9 cellular contexts compared by ENCODE assay signal in genomic region chr1:161132410-161133219, GRCh38. TPM values are rescaled to one million over a fixed set of nuclear protein-coding genes. Genes with fewer than 3 reads are reported as not detected.
DNase-seq lines count a peak whose midpoint lies in the region; ATAC-seq, FAIRE-seq and TF ChIP-seq lines count a peak whose summit lies in the region.
"Had no signal": no experiment of that assay in that cellular context is flagged by ENCODE, and none has a peak within 500 bp of the region (broad histone marks: within the 10 kb centered on the region; RNA-seq: fewer than 3 reads in every experiment).

Gene DEDD, minus strand, starts transcription at chr1:161132667. Its CDS starts 8,205 bp downstream, at chr1:161124462.

- H3K4me1 ChIP-seq in spleen: peaks cover 40 to 92% (median 56%) of the 10 kb centered on the region in 6 donors

- DNase-seq in AG08395 (ENCODE audit: low spot score) (peak; percentile 96), NCI-H2227 treated with DMSO at 0.1 percent for 48 hours (lab: John Stamatoyannopoulos, UW) (peak; percentile 98), bronchial epithelial cell (ENCODE audit: low read depth) (peak; percentile 94), iPS-NIHi7 (ENCODE audit: extremely low spot score) (peak; percentile 89), spleen (peak; percentile 97)

- intact Hi-C loops in spleen (cut with DNase I; ENCODE audit: low total_unique reads): no loop called here

- peak within 1 kb of the TSS; percentile 95 to 99 (median 97) for H3K27ac ChIP-seq in spleen

- TF ChIP-seq CTCF in WI38 (IDR thresholded peaks at IDR 0.05; ENCODE audit: low read depth, low read length) (no peak), bronchial epithelial cell (IDR thresholded peaks at IDR 0.05; ENCODE audit: insufficient read depth, low read length, severe bottlenecking) (peak; percentile 12), spleen (IDR thresholded peaks at IDR 0.05 in 8 of 11, conservative IDR thresholded peaks at IDR 0.05 in 3 of 11) (peak in 1 of 11 experiments; percentile 21)

- H3K27me3 ChIP-seq in bronchial epithelial cell (ENCODE audit: control insufficient read depth, insufficient read depth, low read length) (no peaks in the 10 kb centered on the region), spleen (replicated peaks in 1 of 7) (no peaks in the 10 kb centered on the region)

- 0 to 1% (median 1%) methylated on average over 30 to 68 of the region's 68 CpGs for WGBS in spleen, 5 donors

- no peak for FAIRE-seq in bronchial epithelial cell (lab: Jason Lieb, UNC)
- FAIRE-seq: colon had no signal

- no peaks in the 10 kb centered on the region for H3K9me3 ChIP-seq in spleen

- no peaks in the 10 kb centered on the region for H3K36me3 ChIP-seq in bronchial epithelial cell (ENCODE audit: control insufficient read depth, insufficient read depth, low read length)
- peaks cover 2 to 34% (median 17%) of the 10 kb centered on the region in 6 donors for H3K36me3 ChIP-seq in spleen

- no peak for TF ChIP-seq POLR2A in spleen (IDR thresholded peaks at IDR 0.05)

- H3K4me3 ChIP-seq in WI38 (ENCODE audit: low read depth, low read length) (peak within 1 kb of the TSS; percentile 69), bronchial epithelial cell (ENCODE audit: low read depth, low read length) (peak within 1 kb of the TSS; percentile 78), spleen (peak within 1 kb of the TSS; percentile 55 to 85 (median 66))

- peak; percentile 95 for ATAC-seq in GM18907 (IDR thresholded peaks at IDR 0.05; ENCODE audit: unreplicated experiment)
- peak; percentile 91 for ATAC-seq in HG03159 (IDR thresholded peaks at IDR 0.05; ENCODE audit: unreplicated experiment)

RNA-seq across cellular contexts. Expression of gene DEDD, which starts in this region (rescaled TPM):
- total RNA-seq in bronchial epithelial cell (26.9 and 31.9 TPM in 2 replicates), spleen (10 to 100 TPM; 28.7 to 49.1 (median 38.2) TPM)
- polyA plus RNA-seq in spleen: 10 to 100 TPM; 15.9 to 18.5 (median 17.7) TPM

Comparison
In these comparisons a context has a peak if more than half of its experiments do, and no peak if none do; other contexts are left out.
1. Peak in every context shown above with its lines: DNase-seq, ATAC-seq, H3K4me3 ChIP-seq and H3K27ac ChIP-seq.